ENCODE assay signal across 14 cellular contexts in the genomic region with DNA sequence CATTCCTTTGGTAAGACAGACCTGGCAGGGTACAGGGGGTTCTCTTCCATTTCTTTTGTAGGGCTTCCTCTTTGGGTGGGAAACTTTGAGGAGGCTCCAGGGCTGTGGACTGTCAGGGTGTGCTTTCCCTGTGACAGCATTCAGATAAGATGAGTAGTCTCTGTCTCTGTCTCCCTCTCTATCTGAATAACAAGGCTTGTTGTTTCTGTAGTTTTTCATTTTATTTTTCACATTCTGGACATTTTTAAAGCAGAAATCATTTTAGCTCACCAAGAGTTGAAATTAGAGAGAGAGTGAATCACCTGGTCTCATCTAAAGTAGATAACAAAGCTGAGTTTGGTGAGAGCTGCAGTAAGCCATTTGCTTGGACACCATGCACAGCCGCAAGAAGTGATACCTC.
A peak's percentile ranks its signal among the peaks of the same experiment; 100 is the strongest.
DNase-seq lines count a peak whose midpoint lies in the region; ATAC-seq and TF ChIP-seq lines count a peak whose summit lies in the region.
"Had no signal": no experiment of that assay in that cellular context is flagged by ENCODE, and none has a peak within 500 bp of the region (broad histone marks: within the 10 kb centered on the region; RNA-seq: fewer than 3 reads in every experiment).

No MANE protein-coding gene starts in this region.

- H3K9me3 ChIP-seq in skeletal muscle satellite cell (replicated peaks; ENCODE audit: low read length) (no peaks in the 10 kb centered on the region), thyroid gland (no peaks in the 10 kb centered on the region)
- H3K9me3 ChIP-seq: pancreas had no signal

- H3K27me3 ChIP-seq in skeletal muscle satellite cell (ENCODE audit: control insufficient read depth, insufficient read depth, low read length) (no peaks in the 10 kb centered on the region), thyroid gland (no peaks in the 10 kb centered on the region)
- H3K27me3 ChIP-seq: pancreas had no signal

- intact Hi-C loops in thyroid gland (cut with DNase I), result no loop called here

- peak overlapping the region; percentile 71 for H3K4me2 ChIP-seq in skeletal muscle satellite cell (ENCODE audit: low read length)

- peak overlapping the region; percentile 40 for H3K4me3 ChIP-seq in skeletal muscle satellite cell (ENCODE audit: low read length)
- H3K4me3 ChIP-seq in thyroid gland (replicated peaks in 1 of 3), result no peak overlapping the region
- H3K4me3 ChIP-seq: pancreas had no signal

- H3K36me3 ChIP-seq in skeletal muscle satellite cell (ENCODE audit: insufficient read depth, low read length), result no peaks in the 10 kb centered on the region
- no peaks in the 10 kb centered on the region for H3K36me3 ChIP-seq in thyroid gland
- H3K36me3 ChIP-seq: pancreas had no signal

- peak; percentile 37 for DNase-seq in EL
- DNase-seq in iris pigment epithelial cell (ENCODE audit: low read depth), result peak; percentile 35
- no peak for DNase-seq in RKO (ENCODE audit: low spot score)
- DNase-seq in ecto neural progenitor cell (ENCODE audit: low spot score), result no peak
- DNase-seq in thyroid gland, result no peak
- DNase-seq: activated B cell treated with CpG ODN at 0.5 μM for 24 hours, activated gamma-delta T cell, immature natural killer cell, NCI-H526 treated with DMSO at 0.1 percent for 48 hours, pancreas, T-helper 1 cell had no signal

- peaks cover 27% of the 10 kb centered on the region for H3K4me1 ChIP-seq in skeletal muscle satellite cell (ENCODE audit: control insufficient read depth, insufficient read depth, low read length)
- H3K4me1 ChIP-seq in thyroid gland, result peaks cover 0 to 14% of the 10 kb centered on the region in 2 donors

- no peak for ATAC-seq in GM21576 (IDR thresholded peaks at IDR 0.05; ENCODE audit: unreplicated experiment)

- H3K9ac ChIP-seq in skeletal muscle satellite cell (ENCODE audit: low read depth, low read length), result peak overlapping the region; percentile 76

- TF ChIP-seq POLR2A in thyroid gland (IDR thresholded peaks at IDR 0.05), result no peak

- peak overlapping the region; percentile 80 for H3K27ac ChIP-seq in angular gyrus (ENCODE audit: low read depth, low read length)
- H3K27ac ChIP-seq in thyroid gland, result no peak overlapping the region

- WGBS in thyroid gland, 2 donors, result 88 to 100% methylated on average over 1 of the region's 1 CpG

- no peak for TF ChIP-seq CTCF in thyroid gland (IDR thresholded peaks at IDR 0.05)

Comparison
In these comparisons a context has a peak if more than half of its experiments do, and no peak if none do; other contexts are left out.
1. DNase-seq: peak in EL (single experiment) and iris pigment epithelial cell (single experiment); none in RKO (single experiment), ecto neural progenitor cell (single experiment) and thyroid gland (0 of 2).